ENCODE assay signal across 8 cellular contexts in genomic region chr17:29590261-29590978, GRCh38. TPM values are rescaled to one million over a fixed set of nuclear protein-coding genes. Genes with fewer than 3 reads are reported as not detected.
DNase-seq lines count a peak whose midpoint lies in the region; ATAC-seq and TF ChIP-seq lines count a peak whose summit lies in the region.

No MANE protein-coding gene starts in this region.

- no peak for ATAC-seq in Right ventricle myocardium inferior
- no peak for ATAC-seq in Right ventricle myocardium superior (ENCODE audit: poor library complexity)
- no peak for ATAC-seq in natural killer cell
- ATAC-seq in GM18517 (IDR thresholded peaks at IDR 0.05; ENCODE audit: unreplicated experiment) = no peak

- intact Hi-C loops in Right ventricle myocardium inferior (cut with DNase I) = loop anchor here (2.0 kb wide), 1 partner anchor 22 kb away; no protein-coding TSS in a partner anchor
- intact Hi-C loops in Right ventricle myocardium superior (cut with DNase I) = no loop called here
- intact Hi-C loops in natural killer cell (cut with micrococcal nuclease) = no loop called here

- no peaks in the 10 kb centered on the region for H3K27me3 ChIP-seq in SJCRH30
- H3K27me3 ChIP-seq in effector memory CD4-positive, alpha-beta T cell (replicated peaks; ENCODE audit: control insufficient read depth, insufficient read depth, low read length, poor library complexity, severe bottlenecking) = no peaks in the 10 kb centered on the region

- H3K4me3 Mint-ChIP-seq in natural killer cell = peak overlapping the region; percentile 80

- H3K4me1 Mint-ChIP-seq in natural killer cell = peaks cover 20 to 64% of the 10 kb centered on the region in 2 donors

- no peak for TF ChIP-seq CTCF in natural killer cell (IDR thresholded peaks at IDR 0.05)

- H3K36me3 Mint-ChIP-seq in natural killer cell = no peaks in the 10 kb centered on the region

- H3K27ac ChIP-seq in SJCRH30 = peak overlapping the region; percentile 57
- H3K27ac ChIP-seq in effector memory CD4-positive, alpha-beta T cell (ENCODE audit: insufficient read depth, low read length, poor library complexity, severe bottlenecking) = no peak overlapping the region

- H3K4me3 ChIP-seq in SJCRH30 = peak overlapping the region; percentile 70
- H3K4me3 ChIP-seq in effector memory CD4-positive, alpha-beta T cell (ENCODE audit: insufficient read depth, low read depth, low read length, poor library complexity, severe bottlenecking) = peak overlapping the region; percentile 79

- no peaks in the 10 kb centered on the region for H3K36me3 ChIP-seq in SJCRH30
- no peaks in the 10 kb centered on the region for H3K36me3 ChIP-seq in effector memory CD4-positive, alpha-beta T cell (ENCODE audit: control insufficient read depth, insufficient read depth, low read length)

- H3K9me3 Mint-ChIP-seq in natural killer cell = no peaks in the 10 kb centered on the region

- DNase-seq in Right ventricle myocardium inferior (ENCODE audit: missing footprints) (peak; percentile 71), Right ventricle myocardium superior (no peak), SJCRH30 (peak; percentile 57 to 67), natural killer cell (no peak), iPS-NIHi7 (ENCODE audit: extremely low spot score) (no peak), NCI-H1105 (lab: John Stamatoyannopoulos, UW) (no peak)
- DNase-seq in effector memory CD4-positive, alpha-beta T cell = no peak

- H3K27ac Mint-ChIP-seq in natural killer cell = peak overlapping the region; percentile 25 to 83

- peaks cover 16% of the 10 kb centered on the region; the same call in 1 of the 2 replicates for H3K4me1 ChIP-seq in SJCRH30
- peaks cover 54% of the 10 kb centered on the region for H3K4me1 ChIP-seq in effector memory CD4-positive, alpha-beta T cell (ENCODE audit: control insufficient read depth, insufficient read depth, low read length, poor library complexity, severe bottlenecking)

- no peaks in the 10 kb centered on the region for H3K27me3 Mint-ChIP-seq in natural killer cell (ENCODE audit: low read depth in 2 of 2)

- no peaks in the 10 kb centered on the region for H3K9me3 ChIP-seq in SJCRH30 (replicated peaks)
- H3K9me3 ChIP-seq in effector memory CD4-positive, alpha-beta T cell (ENCODE audit: control insufficient read depth, low read length) = no peaks in the 10 kb centered on the region

RNA-seq across cellular contexts. Expression of gene GIT1, which starts 1.0 kb away (rescaled TPM):
- 33.0 TPM for total RNA-seq in Right ventricle myocardium inferior
- total RNA-seq in Right ventricle myocardium superior = 28.5 TPM
- total RNA-seq in SJCRH30 (2014; rRNA removed; shearing (Covaris generic)) = 42.4 and 42.6 TPM in 2 replicates
- 10 to 100 TPM; 39.4 to 61.4 (median 54.6) TPM for total RNA-seq in natural killer cell

RNA-seq across cellular contexts. Expression of gene ANKRD13B, which starts 2.5 kb away (rescaled TPM):
- 9.2 TPM for total RNA-seq in Right ventricle myocardium inferior
- total RNA-seq in Right ventricle myocardium superior = 9.3 TPM
- 18.1 and 19.2 TPM in 2 replicates for total RNA-seq in SJCRH30 (2014; rRNA removed; shearing (Covaris generic))
- total RNA-seq in natural killer cell = 1 to 10 TPM; 2.3 to 6.6 (median 4.0) TPM

RNA-seq across cellular contexts. Expression of gene TP53I13, which starts 21.9 kb away (rescaled TPM):
- total RNA-seq in Right ventricle myocardium inferior (38.8 TPM), Right ventricle myocardium superior (39.2 TPM), natural killer cell (100 to 1,000 TPM; 122 to 148 (median 148) TPM)
- 45.0 and 48.0 TPM in 2 replicates for total RNA-seq in SJCRH30 (2014; rRNA removed; shearing (Covaris generic))

RNA-seq across cellular contexts. Expression of gene ABHD15, which starts 23.6 kb away (rescaled TPM):
- total RNA-seq in Right ventricle myocardium inferior (7.1 TPM), Right ventricle myocardium superior (7.0 TPM), natural killer cell (10 to 100 TPM; 31.7 to 33.8 (median 33.1) TPM)
- 16.2 and 18.5 TPM in 2 replicates for total RNA-seq in SJCRH30 (2014; rRNA removed; shearing (Covaris generic))

RNA-seq across cellular contexts. Expression of gene CORO6, which starts 32.3 kb away (rescaled TPM):
- total RNA-seq in Right ventricle myocardium inferior = 93.2 TPM
- total RNA-seq in Right ventricle myocardium superior = 83.6 TPM
- 11.7 and 14.7 TPM in 2 replicates for total RNA-seq in SJCRH30 (2014; rRNA removed; shearing (Covaris generic))
- total RNA-seq in natural killer cell = 10 to 100 TPM in 1 of 3 donors, 1 to 10 TPM in 2; 2.4 to 18.7 (median 3.9) TPM

Comparison
In these comparisons a context has a peak if more than half of its experiments do, and no peak if none do; other contexts are left out.
1. DNase-seq: peak in Right ventricle myocardium inferior (single experiment) and SJCRH30 (2 of 2); none in Right ventricle myocardium superior (single experiment), effector memory CD4-positive, alpha-beta T cell (0 of 3), natural killer cell (single experiment), iPS-NIHi7 (single experiment) and NCI-H1105 (single experiment).